16 cellular contexts compared by ENCODE assay signal in the genomic region with DNA sequence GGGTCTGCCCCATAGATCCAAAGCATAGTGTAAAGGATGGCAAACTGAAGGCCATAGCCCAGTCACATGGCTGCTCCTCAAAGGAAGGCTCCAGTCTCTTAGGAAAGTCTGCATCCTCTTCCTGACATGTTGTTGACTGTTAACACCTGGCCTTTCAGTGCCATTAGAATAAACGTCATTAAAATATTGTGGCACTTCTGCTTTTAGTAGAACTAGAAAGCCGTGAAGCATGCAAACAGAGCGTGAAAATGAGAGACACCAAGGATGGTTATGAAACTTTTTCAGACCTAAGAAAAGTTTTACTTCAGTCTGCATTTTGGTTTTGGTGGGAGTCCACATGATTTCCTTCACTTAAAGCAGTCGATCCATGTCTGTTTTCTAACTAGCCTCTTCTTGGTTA. TPM values are rescaled to one million over a fixed set of nuclear protein-coding genes. Genes with fewer than 3 reads are reported as not detected.
DNase-seq lines count a peak whose midpoint lies in the region; ATAC-seq and TF ChIP-seq lines count a peak whose summit lies in the region.
"Had no signal": no experiment of that assay in that cellular context is flagged by ENCODE, and none has a peak within 500 bp of the region (broad histone marks: within the 10 kb centered on the region; RNA-seq: fewer than 3 reads in every experiment).

No MANE protein-coding gene starts in this region.

- no peaks in the 10 kb centered on the region for H3K4me1 Mint-ChIP-seq in MCF 10A (ENCODE audit: insufficient read depth, unreplicated experiment)

- H3K27me3 ChIP-seq in GM06990 (replicated peaks; ENCODE audit: control insufficient read depth, insufficient read depth, low read length): no peaks in the 10 kb centered on the region
- H3K27me3 ChIP-seq: upper lobe of left lung had no signal

- no peak overlapping the region for H3K4me3 Mint-ChIP-seq in MCF 10A (ENCODE audit: unreplicated experiment)

- H3K9me3 Mint-ChIP-seq in MCF 10A (ENCODE audit: unreplicated experiment): no peaks in the 10 kb centered on the region

- POLR2A ChIA-PET in MCF 10A (lab: Yijun Ruan, JAX): no interaction called here

- no TSS peak for BruUV-seq in MCF 10A (replicated peaks; lab: Mats Ljungman, UMichigan)

- CTCF ChIA-PET in MCF 10A (lab: Yijun Ruan, JAX): no interaction called here

- H3K36me3 Mint-ChIP-seq in MCF 10A (ENCODE audit: insufficient read depth, unreplicated experiment): no peaks in the 10 kb centered on the region

- ATAC-seq in GM19351 (IDR thresholded peaks at IDR 0.05; ENCODE audit: unreplicated experiment) (peak; percentile 88), HG02763 (IDR thresholded peaks at IDR 0.05; ENCODE audit: unreplicated experiment) (peak; percentile 89), HG03460 (IDR thresholded peaks at IDR 0.05; ENCODE audit: unreplicated experiment) (peak; percentile 88)

- intact Hi-C loops in MCF 10A (cut with micrococcal nuclease): no loop called here

- no peak overlapping the region for H3K27ac Mint-ChIP-seq in MCF 10A (ENCODE audit: low read depth, unreplicated experiment)
- H3K27ac Mint-ChIP-seq: progenitor cell of endocrine pancreas had no signal

- H3K4me3 ChIP-seq in GM06990 (replicated peaks; ENCODE audit: low read depth, low read length): no peak overlapping the region
- H3K4me3 ChIP-seq: lung, upper lobe of left lung had no signal

- H3K36me3 ChIP-seq in GM06990 (ENCODE audit: control insufficient read depth, insufficient read depth, low read length): no peaks in the 10 kb centered on the region
- H3K36me3 ChIP-seq: upper lobe of left lung had no signal

- TF ChIP-seq CTCF in GM06990 (IDR thresholded peaks at IDR 0.05; ENCODE audit: insufficient read depth, low read length, poor library complexity, severe bottlenecking) (no peak), MCF 10A (IDR thresholded peaks at IDR 0.05; ENCODE audit: unreplicated experiment) (no peak)

- H3K27me3 Mint-ChIP-seq in MCF 10A (ENCODE audit: insufficient read depth, unreplicated experiment): no peaks in the 10 kb centered on the region
- H3K27me3 Mint-ChIP-seq: progenitor cell of endocrine pancreas had no signal

- DNase-seq in GM06990 (ENCODE audit: extremely low read depth, insufficient read length) (peak; percentile 36), hippocampal formation (lab: John Stamatoyannopoulos, UW) (no peak), superior temporal gyrus (ENCODE audit: extremely low spot score) (no peak), midbrain (lab: John Stamatoyannopoulos, UW) (no peak), MCF 10A (ENCODE audit: unreplicated experiment) (no peak)
- DNase-seq: ACHN, activated gamma-delta T cell treated with Interleukin-2 at 50 U/mL for 16 hours, foreskin melanocyte, NCI-H1436 treated with DMSO at 0.1 percent for 48 hours, RPMI8226, upper lobe of left lung had no signal

RNA-seq across cellular contexts. Expression of a gene that starts 41.1 kb away (rescaled TPM):
- total RNA-seq in MCF 10A (2022): 0.19 and 0.42 TPM in 2 replicates
